In the genomic region with DNA sequence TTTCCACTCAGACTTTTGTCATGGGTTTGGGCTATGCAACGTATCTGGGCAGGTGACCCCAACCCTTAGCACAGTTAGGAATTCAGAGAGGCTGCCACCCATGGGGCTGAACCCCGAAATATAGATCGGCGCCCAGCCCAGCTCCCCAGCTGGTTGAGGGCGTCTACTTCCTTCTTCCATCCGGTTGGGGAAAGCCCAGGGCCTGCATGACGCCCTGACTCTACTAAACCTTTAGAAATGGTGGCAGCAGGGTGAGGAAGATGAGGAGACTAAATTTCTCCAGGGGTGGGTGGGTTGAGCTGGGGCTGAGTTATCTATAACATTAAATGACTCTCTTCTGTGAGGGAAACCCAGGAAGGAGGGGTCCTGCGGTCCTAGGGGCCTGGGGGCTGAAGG, we compare ENCODE assay signal across 1 cellular context.
TF ChIP-seq lines count a peak whose summit lies in the region.

No MANE protein-coding gene starts in this region.

TF ChIP-seq in GM12878, 131 proteins besides CTCF, POLR2A, EP300 and RAD21:
- 0 out of 4 replicates have a peak, but pooled peaks of 1 of the 2 experiments have one; percentile 15 for TF ChIP-seq ETV6 (conservative IDR thresholded peaks at IDR 0.05 in 1 of 2, IDR thresholded peaks at IDR 0.05 in 1 of 2; ENCODE audit: borderline replicate concordance in 1 of 2, low read depth in 1 of 2)
- 0 out of 2 replicates have a peak, but pooled peaks have one; percentile 9 for TF ChIP-seq NR2F1 (conservative IDR thresholded peaks at IDR 0.05)
- TF ChIP-seq RAD51 (IDR thresholded peaks at IDR 0.05): no peak
TF ChIP-seq in GM12878: peak in this region for 2.
